ENCODE assay signal across 8 cellular contexts in the genomic region with DNA sequence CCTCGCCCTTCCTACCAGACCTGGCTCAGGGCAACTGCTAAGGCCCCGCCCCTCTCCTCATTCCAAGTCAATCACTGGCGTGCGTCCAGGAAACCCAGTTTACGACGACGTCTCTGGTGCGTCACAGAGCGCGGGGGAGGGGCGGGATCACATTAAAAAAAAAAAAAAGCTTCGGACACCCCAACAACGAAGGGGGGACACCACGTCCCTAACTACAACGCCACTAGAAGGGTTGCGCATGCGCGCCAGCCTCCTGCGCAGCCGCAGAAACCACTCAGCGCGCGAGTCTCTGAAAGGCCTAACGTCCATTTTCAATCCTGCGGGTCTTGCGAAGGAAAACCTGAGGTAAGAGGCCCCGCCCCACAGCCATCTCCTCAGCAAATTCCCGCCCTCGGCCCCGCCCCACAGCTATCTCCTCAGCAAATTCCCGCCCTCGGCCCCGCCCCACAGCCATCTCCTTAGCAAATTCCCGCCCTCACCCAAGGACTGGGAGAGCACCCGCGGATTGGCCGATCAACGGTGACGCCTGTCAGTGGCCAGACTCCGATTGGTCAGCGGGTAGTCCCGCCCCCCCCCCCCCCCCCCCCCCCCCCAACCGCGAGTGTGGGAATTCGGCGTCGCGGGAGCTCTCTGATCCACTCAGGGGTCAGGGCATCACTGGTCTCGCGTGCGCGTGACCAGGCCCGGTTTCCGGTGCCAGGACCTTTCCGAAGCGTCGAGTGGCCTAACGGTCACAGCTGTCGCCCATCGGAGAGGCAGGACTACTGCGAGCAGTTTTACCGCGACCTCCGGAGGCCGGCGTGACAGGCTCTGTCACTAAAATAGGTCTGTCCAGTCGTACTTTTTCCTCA. TPM values are rescaled to one million over a fixed set of nuclear protein-coding genes. Genes with fewer than 3 reads are reported as not detected.
DNase-seq lines count a peak whose midpoint lies in the region; ATAC-seq, FAIRE-seq and TF ChIP-seq lines count a peak whose summit lies in the region.

Gene SCML1, plus strand, starts transcription at position 638 of the 851 bp plus-strand sequence. CDS start 6,694 bp downstream, outside the sequence.

- no TSS peak for BruUV-seq in OCI-LY7 (replicated peaks; lab: Mats Ljungman, UMichigan)

- H3K4me3 ChIP-seq in choroid plexus epithelial cell (ENCODE audit: low read depth, low read length) (peak within 1 kb of the TSS; percentile 73), keratinocyte (ENCODE audit: control insufficient read depth in 2 of 3, extremely low read depth in 1 of 3, insufficient read depth in 2 of 3, low read depth in 1 of 3, low read length in 3 of 3) (peak within 1 kb of the TSS; percentile 50 to 80 (median 79)), OCI-LY7 (ENCODE audit: low read depth, low read length, poor library complexity, severe bottlenecking) (no peak within 1 kb of the TSS)

- CTCF ChIA-PET in OCI-LY7 (lab: Charles Lee; ENCODE audit: unreplicated experiment) = no interaction called here

- dilution Hi-C loops in keratinocyte (cut with MboI; ENCODE audit: extremely low pct_ligation_motif_present, low sequenced_read_pairs) = no loop called here

- no peaks in the 10 kb centered on the region for H3K9me2 ChIP-seq in OCI-LY7 (ENCODE audit: insufficient read depth, low read length)

- no peaks in the 10 kb centered on the region for H3K4me1 ChIP-seq in keratinocyte (ENCODE audit: control insufficient read depth, extremely low read depth, insufficient read depth, low read length)
- no peaks in the 10 kb centered on the region for H3K4me1 ChIP-seq in OCI-LY7 (ENCODE audit: insufficient read depth, low read length, poor library complexity, severe bottlenecking)

- no peak for TF ChIP-seq CTCF in choroid plexus epithelial cell (conservative IDR thresholded peaks at IDR 0.05; ENCODE audit: low read depth, low read length)
- no peak for TF ChIP-seq CTCF in keratinocyte (optimal IDR thresholded peaks at IDR 0.05 in 1 of 3, IDR thresholded peaks at IDR 0.05 in 1 of 3, conservative IDR thresholded peaks at IDR 0.05 in 1 of 3; ENCODE audit: extremely low read depth in 1 of 3, insufficient read depth in 2 of 3, low read length in 3 of 3)
- no peak for TF ChIP-seq CTCF in OCI-LY7 (conservative IDR thresholded peaks at IDR 0.05; ENCODE audit: low read length)

- H3K4me2 ChIP-seq in keratinocyte (ENCODE audit: control insufficient read depth, extremely low read depth, insufficient read depth, low read depth, low read length) (peak within 1 kb of the TSS; percentile 65), OCI-LY7 (ENCODE audit: low read length) (no peak within 1 kb of the TSS)

- H3K36me3 ChIP-seq in keratinocyte (ENCODE audit: control insufficient read depth in 2 of 2, extremely low read depth in 1 of 2, insufficient read depth in 2 of 2, low read length in 2 of 2) (no peaks in the 10 kb centered on the region), OCI-LY7 (ENCODE audit: insufficient read depth, low read length) (no peaks in the 10 kb centered on the region)

- ATAC-seq in HG03045 (IDR thresholded peaks at IDR 0.05; ENCODE audit: unreplicated experiment) = peak; percentile 77

- no peaks in the 10 kb centered on the region for H4K20me1 ChIP-seq in keratinocyte (ENCODE audit: control insufficient read depth, extremely low read depth, insufficient read depth, low read length)
- no peaks in the 10 kb centered on the region for H4K20me1 ChIP-seq in OCI-LY7 (ENCODE audit: insufficient read depth, low read length)

- H3K9ac ChIP-seq in keratinocyte (ENCODE audit: control insufficient read depth, extremely low read depth, insufficient read depth, low read length) = peak within 1 kb of the TSS; percentile 75

- no peaks in the 10 kb centered on the region for H3K9me1 ChIP-seq in keratinocyte (ENCODE audit: control insufficient read depth, extremely low read depth, insufficient read depth, low read length)

- H2AFZ ChIP-seq in keratinocyte (ENCODE audit: control insufficient read depth, low read length) = peak within 1 kb of the TSS; percentile 81
- H2AFZ ChIP-seq in OCI-LY7 (ENCODE audit: low read length) = no peak within 1 kb of the TSS

- FAIRE-seq in GM12892 (lab: Jason Lieb, UNC) (no peak), keratinocyte (lab: Jason Lieb, UNC) (no peak)

- intact Hi-C loops in OCI-LY7 (cut with micrococcal nuclease; ENCODE audit: unreplicated experiment) = no loop called here

- peak; percentile 14 for DNase-seq in GM12892 (ENCODE audit: insufficient read length)
- DNase-seq in NCI-H2196 treated with DMSO at 0.1 percent for 48 hours (lab: John Stamatoyannopoulos, UW; ENCODE audit: unreplicated experiment) = peak; percentile 88
- DNase-seq in activated CD4-positive, alpha-beta T cell treated with anti-CD3 and anti-CD28 coated beads for 4 hours = peak; percentile 88 to 93
- DNase-seq in choroid plexus epithelial cell (ENCODE audit: low read depth) = peak; percentile 98
- peak; percentile 76 for DNase-seq in keratinocyte (ENCODE audit: low read depth, low spot score)
- peak; percentile 70 to 85 for DNase-seq in stimulated activated CD4-positive, alpha-beta T cell treated with anti-CD3 and anti-CD28 coated beads, Interleukin-12 subunit alpha, Interleukin-12 subunit beta, amount 100 ng/mL, for 24 hours (ENCODE audit: low read depth in 2 of 2)
- no peak for DNase-seq in OCI-LY7 (ENCODE audit: low spot score)

- POLR2A ChIA-PET in OCI-LY7 (lab: Charles Lee) = no interaction called here

- H3K27ac ChIP-seq in keratinocyte (ENCODE audit: control insufficient read depth, insufficient read depth, low read length) = peak within 1 kb of the TSS; percentile 80
- H3K27ac ChIP-seq in OCI-LY7 (ENCODE audit: low read depth, low read length, poor library complexity, severe bottlenecking) = no peak within 1 kb of the TSS

- TF ChIP-seq POLR2A in GM12892 (IDR thresholded peaks at IDR 0.05; ENCODE audit: low read depth, low read length) = no peak

- H3K9me3 ChIP-seq in keratinocyte (ENCODE audit: control insufficient read depth, low read depth, low read length) (no peaks in the 10 kb centered on the region), OCI-LY7 (ENCODE audit: low read length) (no peaks in the 10 kb centered on the region)

- no peaks in the 10 kb centered on the region for H3K27me3 ChIP-seq in keratinocyte (ENCODE audit: control insufficient read depth, extremely low read depth, insufficient read depth, low read length)

- peaks cover 23% of the 10 kb centered on the region for H3K79me2 ChIP-seq in keratinocyte (ENCODE audit: control insufficient read depth, insufficient read depth, low read length)
- no peaks in the 10 kb centered on the region for H3K79me2 ChIP-seq in OCI-LY7 (ENCODE audit: insufficient read depth, low read depth, low read length)

RNA-seq across cellular contexts. Expression of gene SCML1, which starts in this region (rescaled TPM):
- not detected for polyA plus RNA-seq in GM12892 (2012; ENCODE audit: missing spikeins)
- polyA plus RNA-seq in keratinocyte = 12.2 to 19.9 TPM (median 14.1 TPM) in 3 replicates
- 5.6 TPM for polyA plus RNA-seq in keratinocyte (2011; ENCODE audit: low read depth)
- polyA plus RNA-seq in keratinocyte (2011; cell fraction: cytosol; rRNA removed) = 6.7 and 11.4 TPM in 2 replicates
- 24.4 and 26.8 TPM in 2 replicates for polyA plus RNA-seq in keratinocyte (2011; cell fraction: nucleus; rRNA removed)
- polyA plus RNA-seq in keratinocyte (2012; ENCODE audit: low replicate concordance) = 6.8 and 7.0 TPM in 2 replicates
- 4.8 to 7.5 TPM (median 7.2 TPM) in 3 replicates for polyA minus RNA-seq in keratinocyte
- polyA minus RNA-seq in keratinocyte (2011; cell fraction: cytosol; rRNA and poly(A)+ RNA removed) = 4.8 TPM
- 5.7 and 8.6 TPM in 2 replicates for polyA minus RNA-seq in keratinocyte (2011; cell fraction: nucleus; rRNA and poly(A)+ RNA removed)
- not detected in 2 replicates for total RNA-seq in OCI-LY7 (2014; rRNA removed; shearing (Covaris generic))
- not detected in 2 replicates for total RNA-seq in OCI-LY7 (2022)
